16 cellular contexts compared by ENCODE assay signal in the genomic region with DNA sequence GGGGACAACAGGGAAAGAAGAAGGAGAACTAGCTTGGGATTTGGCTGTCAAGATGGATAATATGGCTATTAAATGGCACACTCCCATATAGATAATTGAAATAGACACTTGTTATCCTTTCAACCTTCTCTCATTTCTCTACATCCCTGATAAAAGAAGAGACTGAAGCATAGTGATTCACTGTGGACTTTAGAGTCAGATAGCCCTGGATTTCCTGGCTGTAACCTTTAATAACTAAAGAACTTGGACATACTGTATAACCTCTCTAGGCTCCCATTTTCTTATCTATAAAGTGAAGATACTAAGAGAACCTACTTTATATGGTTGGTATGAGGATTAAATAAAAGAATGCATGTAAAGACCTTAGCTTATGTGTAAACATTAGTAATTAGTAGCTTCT.
"Had no signal": no experiment of that assay in that cellular context is flagged by ENCODE, and none has a peak within 500 bp of the region (broad histone marks: within the 10 kb centered on the region; RNA-seq: fewer than 3 reads in every experiment).

No MANE protein-coding gene starts in this region.

- ATAC-seq: Panc1 had no signal

- H3K9ac ChIP-seq: SK-N-SH had no signal

- H3K27me3 ChIP-seq: MG63 had no signal

- H3K27ac ChIP-seq: RWPE1 had no signal

- DNase-seq: KBM-7, MG63, NCI-H1092 treated with DMSO at 0.1 percent for 48 hours, NCI-H1436, NCI-H187 treated with DMSO at 0.1 percent for 48 hours, NCI-H2029 treated with DMSO at 0.1 percent for 48 hours, NCI-H2171 treated with DMSO at 0.1 percent for 48 hours, NCI-H345, NCI-H510A treated with DMSO at 0.1 percent for 48 hours, NCI-H526, PC-3, SHP77, SK-N-SH, SW 1271 had no signal

- H3K9me3 ChIP-seq: MG63, SK-N-SH had no signal

- H3K4me3 ChIP-seq: MG63 had no signal

- H3K36me3 ChIP-seq: MG63 had no signal
